Comparison of ENCODE assay signal across 20 cellular contexts in genomic region chr9:115126406-115126805, GRCh38. TPM values are rescaled to one million over a fixed set of nuclear protein-coding genes. Genes with fewer than 3 reads are reported as not detected.
DNase-seq lines count a peak whose midpoint lies in the region; FAIRE-seq and TF ChIP-seq lines count a peak whose summit lies in the region.
"Had no signal": no experiment of that assay in that cellular context is flagged by ENCODE, and none has a peak within 500 bp of the region (broad histone marks: within the 10 kb centered on the region; RNA-seq: fewer than 3 reads in every experiment).

No MANE protein-coding gene starts in this region.

- H2BK20ac ChIP-seq in H1 (ENCODE audit: low read length) = no peak overlapping the region

- H4K5ac ChIP-seq in H1 (ENCODE audit: insufficient read length, low read depth, low read length) = no peak overlapping the region

- peaks cover 0 to 9% (median 5%) of the 10 kb centered on the region in 4 experiments for H3K27me3 ChIP-seq in H1 (replicated peaks in 1 of 4; ENCODE audit: control insufficient read depth in 3 of 4, extremely low read depth in 1 of 4, insufficient read depth in 3 of 4, low read length in 3 of 4)
- no peaks in the 10 kb centered on the region for H3K27me3 ChIP-seq in osteoblast (ENCODE audit: insufficient read depth, low read length)

- H2AFZ ChIP-seq in H1 (ENCODE audit: low read length) (no peak overlapping the region), osteoblast (ENCODE audit: low read length) (no peak overlapping the region)

- H3K79me2 ChIP-seq in H1 (ENCODE audit: control insufficient read depth in 1 of 2, insufficient read depth in 2 of 2, low read length in 2 of 2) = no peaks in the 10 kb centered on the region
- H3K79me2 ChIP-seq in osteoblast (ENCODE audit: insufficient read depth, low read length) = no peaks in the 10 kb centered on the region

- H4K8ac ChIP-seq in H1 (ENCODE audit: extremely low read depth, insufficient read depth, low read length) = no peak overlapping the region

- no peak for TF ChIP-seq RAD21 in H1 (IDR thresholded peaks at IDR 0.05 in 1 of 2, conservative IDR thresholded peaks at IDR 0.05 in 1 of 2; ENCODE audit: low read depth in 2 of 2, low read length in 2 of 2)

- H3K4me1 ChIP-seq in H1 (replicated peaks in 1 of 4; ENCODE audit: control insufficient read depth in 3 of 4, insufficient read depth in 4 of 4, low read length in 3 of 4) = no peaks in the 10 kb centered on the region
- peaks cover 18% of the 10 kb centered on the region for H3K4me1 ChIP-seq in osteoblast (ENCODE audit: insufficient read depth, low read length)
- H3K4me1 ChIP-seq in kidney (ENCODE audit: control insufficient read depth in 1 of 2, insufficient read depth in 1 of 2, low read depth in 1 of 2, low read length in 2 of 2) = no peaks in the 10 kb centered on the region

- H4K91ac ChIP-seq in H1 (replicated peaks; ENCODE audit: insufficient read length, low read length) = no peak overlapping the region

- no peaks in the 10 kb centered on the region for H4K20me1 ChIP-seq in H1 (replicated peaks in 1 of 2; ENCODE audit: control insufficient read depth in 1 of 2, insufficient read depth in 2 of 2, low read length in 2 of 2)
- H4K20me1 ChIP-seq in osteoblast (ENCODE audit: insufficient read depth, low read length) = no peaks in the 10 kb centered on the region

- CTCF ChIA-PET in H1 (lab: Charles Lee; ENCODE audit: partially characterized antibody) (interaction anchor here (0.9 kb wide), 1 partner anchor 37 kb away, joined by 4 read pairs; no protein-coding TSS in a partner anchor), GM10248 (lab: Yijun Ruan, JAX) (interaction anchor here (1.0 kb wide), 1 partner anchor 37 kb away, joined by 3 read pairs; no protein-coding TSS in a partner anchor)

- TF ChIP-seq EP300 in H1 (IDR thresholded peaks at IDR 0.05; ENCODE audit: borderline replicate concordance in 1 of 2, low read depth in 2 of 2, low read length in 2 of 2) = no peak

- WGBS in H1 (ENCODE audit: extremely low coverage in 1 of 2, insufficient coverage in 1 of 2, insufficient read length in 1 of 2, insufficient replicate concordance in 2 of 2, low coverage in 1 of 2, low lambda C conversion rate in 2 of 2, missing lambda C conversion rate in 1 of 2), 2 experiments = 95% methylated on average over 2 of the region's 2 CpGs; no CpG with 5 or more reads in 1 of the 2 experiments

- no peak overlapping the region for H3K56ac ChIP-seq in H1 (replicated peaks; ENCODE audit: insufficient read length, low read depth, low read length)

- H2BK15ac ChIP-seq in H1 (ENCODE audit: low read length) = no peak overlapping the region

- H3K27ac ChIP-seq in H1 (ENCODE audit: low read depth, low read length) (no peak overlapping the region), osteoblast (ENCODE audit: low read depth, low read length) (peak overlapping the region; percentile 37), kidney (ENCODE audit: low read depth in 2 of 2, low read length in 2 of 2) (no peak overlapping the region)
- H3K27ac ChIP-seq: C4-2B, RWPE1 had no signal

- POLR2A ChIA-PET in H1 (lab: Charles Lee; ENCODE audit: partially characterized antibody) = no interaction called here
- POLR2A ChIA-PET in GM10248 (lab: Yijun Ruan, JAX) = no interaction called here

- intact Hi-C loops in kidney (cut with DNase I) = no loop called here

- no peak overlapping the region for H3K4me2 ChIP-seq in H1 (ENCODE audit: insufficient read depth in 1 of 2, low read depth in 2 of 2, low read length in 2 of 2)
- no peak overlapping the region for H3K4me2 ChIP-seq in osteoblast (ENCODE audit: insufficient read depth, low read length)

- no peak overlapping the region for H3K23ac ChIP-seq in H1 (ENCODE audit: insufficient read length)

- H2BK5ac ChIP-seq in H1 (ENCODE audit: low read depth, low read length) = no peak overlapping the region

- no peak for TF ChIP-seq POLR2A in H1 (IDR thresholded peaks at IDR 0.05; ENCODE audit: control extremely low read depth in 1 of 2, low read depth in 2 of 2, low read length in 2 of 2)

- H3K36me3 ChIP-seq in H1 (ENCODE audit: control insufficient read depth in 2 of 4, insufficient read depth in 4 of 4, low read length in 3 of 4) = no peaks in the 10 kb centered on the region
- no peaks in the 10 kb centered on the region for H3K36me3 ChIP-seq in osteoblast (ENCODE audit: insufficient read depth, low read length)
- H3K36me3 ChIP-seq in kidney (ENCODE audit: control insufficient read depth in 1 of 2, insufficient read depth in 2 of 2, low read length in 2 of 2) = no peaks in the 10 kb centered on the region

- H3K23me2 ChIP-seq in H1 (ENCODE audit: low read depth, low read length) = no peaks in the 10 kb centered on the region

- H3K79me1 ChIP-seq in H1 (ENCODE audit: low read depth, low read length) = no peaks in the 10 kb centered on the region

- 0 out of 2 replicates have a peak overlapping the region, but pooled peaks have one; percentile 5 for H2BK12ac ChIP-seq in H1 (ENCODE audit: low read depth, low read length)

- no peak overlapping the region for H2BK120ac ChIP-seq in H1 (replicated peaks; ENCODE audit: low read depth, low read length)

- no peak overlapping the region for H3K14ac ChIP-seq in H1 (ENCODE audit: insufficient read length)

- no peak for FAIRE-seq in RCC 7860 (lab: Jason Lieb, UNC)
- no peak for FAIRE-seq in H1 (lab: Jason Lieb, UNC)
- FAIRE-seq in kidney (lab: Jason Lieb, UNC) = no peak
- FAIRE-seq: GM12892, GM18507 had no signal

- H3K4me3 ChIP-seq in H1 (ENCODE audit: extremely low read depth in 1 of 4, insufficient read depth in 2 of 4, low read depth in 3 of 4, low read length in 4 of 4) (no peak overlapping the region), osteoblast (ENCODE audit: insufficient read depth, low read length) (no peak overlapping the region), kidney (ENCODE audit: low read length in 2 of 2) (no peak overlapping the region)

- peaks cover 4 to 6% of the 10 kb centered on the region in 2 experiments; a peak in 2 of 4 replicates for H3K9me3 ChIP-seq in H1 (ENCODE audit: insufficient read depth in 2 of 2, low read depth in 1 of 2, low read length in 1 of 2)
- H3K9me3 ChIP-seq in osteoblast (ENCODE audit: low read depth, low read length) = no peaks in the 10 kb centered on the region
- H3K9me3 ChIP-seq in kidney (ENCODE audit: control insufficient read depth in 1 of 2, low read length in 2 of 2) = peaks cover 0 to 2% of the 10 kb centered on the region in 2 donors

- H3K9ac ChIP-seq in H1 (replicated peaks in 1 of 4; ENCODE audit: extremely low read depth in 1 of 4, low read depth in 3 of 4, low read length in 3 of 4) = no peak overlapping the region
- no peak overlapping the region for H3K9ac ChIP-seq in kidney (ENCODE audit: low read length in 2 of 2)

- no peak overlapping the region for H2AK5ac ChIP-seq in H1 (ENCODE audit: low read depth, low read length)

- no peak for TF ChIP-seq CTCF in H1 (IDR thresholded peaks at IDR 0.05; ENCODE audit: control extremely low read depth in 1 of 3, insufficient read depth in 1 of 3, low read depth in 1 of 3, low read length in 3 of 3)
- TF ChIP-seq CTCF in osteoblast (IDR thresholded peaks at IDR 0.05; ENCODE audit: extremely low read depth, low read depth, low read length) = no peak
- TF ChIP-seq CTCF in GM10248 (IDR thresholded peaks at IDR 0.05; ENCODE audit: control extremely low read depth, extremely low read depth, low read depth, missing control alignments) = no peak
- no peak for TF ChIP-seq CTCF in kidney (IDR thresholded peaks at IDR 0.05; ENCODE audit: borderline replicate concordance, extremely low read depth, insufficient read depth)

- DNase-seq in EL (peak; percentile 53), RCC 7860 (ENCODE audit: low spot score) (peak; percentile 44), H1 (ENCODE audit: low read depth in 1 of 2, low spot score in 2 of 2) (no peak), osteoblast (ENCODE audit: insufficient read length, low spot score, missing footprints) (no peak), MV-4-11 (lab: John Stamatoyannopoulos, UW) (no peak), GM10248 (ENCODE audit: extremely low spot score) (no peak), kidney (no peak)
- no peak for DNase-seq in stimulated activated naive CD4-positive, alpha-beta T cell treated with Interleukin-2 at 50 U/mL for 16 hours (lab: John Stamatoyannopoulos, UW)
- DNase-seq: ACHN, H7, HFFc6, KG1, NCI-H187, NCI-H2107, NCI-H510A treated with DMSO at 0.1 percent for 48 hours, NCI-H82 had no signal

- no peak overlapping the region for H3K4ac ChIP-seq in H1 (replicated peaks; ENCODE audit: insufficient read length, low read depth, low read length)

- no peak overlapping the region for H3K18ac ChIP-seq in H1 (ENCODE audit: extremely low read depth, low read length)

TF ChIP-seq in H1, 55 proteins besides CTCF, POLR2A, EP300 and RAD21:
- TF ChIP-seq CHD2 (IDR thresholded peaks at IDR 0.05; ENCODE audit: low read length) (no peak), TEAD4 (IDR thresholded peaks at IDR 0.05; ENCODE audit: low read depth, low read length) (peak; percentile 44; the same call in 1 of the 2 replicates)

RNA-seq across cellular contexts. Expression of gene TNC, which starts 8.4 kb away (rescaled TPM):
- 11.2 and 11.4 TPM in 2 replicates for total RNA-seq in H1 (2021; fragmentation: NEBNext Ultra II Directional; extraction: Animal tissue kit (Norgen Biotek cat#: 25700))
- polyA plus RNA-seq in H1 (2011; rRNA removed) = 5.5 and 6.2 TPM in 2 replicates
- polyA plus RNA-seq in H1 (2011; cell fraction: cytosol; rRNA removed) = 4.6 TPM
- polyA plus RNA-seq in H1 (2011; cell fraction: nucleus; rRNA removed) = 11.0 TPM
- 2.6 to 4.0 TPM (median 3.3 TPM) in 4 replicates for polyA plus RNA-seq in H1 (2012, experiment 1 of 2)
- polyA plus RNA-seq in H1 (2012, experiment 2 of 2) = 1.7 TPM
- polyA plus RNA-seq in H1 (2013, experiment 1 of 2) = 23.7 TPM
- polyA plus RNA-seq in H1 (2013, experiment 2 of 2) = 17.7 TPM
- polyA minus RNA-seq in H1 (2011; rRNA and poly(A)+ RNA removed) = 5.0 and 7.3 TPM in 2 replicates
- 4.8 TPM for polyA minus RNA-seq in H1 (2011; cell fraction: cytosol; rRNA and poly(A)+ RNA removed)
- 4.1 TPM for polyA minus RNA-seq in H1 (2011; cell fraction: nucleus; rRNA and poly(A)+ RNA removed)
- 611 and 664 TPM in 2 replicates for total RNA-seq in osteoblast
- total RNA-seq in kidney = 254 TPM
- 9.4 TPM for polyA plus RNA-seq in kidney (ENCODE audit: insufficient read depth, low read depth, low replicate concordance)

Comparison
In these comparisons a context has a peak if more than half of its experiments do, and no peak if none do; other contexts are left out.
1. DNase-seq: peak in EL (single experiment) and RCC 7860 (single experiment); none in H1 (0 of 2), osteoblast (single experiment), MV-4-11 (single experiment), stimulated activated naive CD4-positive, alpha-beta T cell treated with Interleukin-2 at 50 U/mL for 16 hours (single experiment), GM10248 (single experiment) and kidney (single experiment).
2. RNA of gene TNC, which starts 8.4 kb away (total RNA-seq): 611 to 664 TPM in osteoblast and 254 TPM in kidney (single experiment); 11.2 to 11.4 TPM in H1; every median in the first group is over 10 times any median in the second.